ENCODE assay signal across 8 cellular contexts in the genomic region with DNA sequence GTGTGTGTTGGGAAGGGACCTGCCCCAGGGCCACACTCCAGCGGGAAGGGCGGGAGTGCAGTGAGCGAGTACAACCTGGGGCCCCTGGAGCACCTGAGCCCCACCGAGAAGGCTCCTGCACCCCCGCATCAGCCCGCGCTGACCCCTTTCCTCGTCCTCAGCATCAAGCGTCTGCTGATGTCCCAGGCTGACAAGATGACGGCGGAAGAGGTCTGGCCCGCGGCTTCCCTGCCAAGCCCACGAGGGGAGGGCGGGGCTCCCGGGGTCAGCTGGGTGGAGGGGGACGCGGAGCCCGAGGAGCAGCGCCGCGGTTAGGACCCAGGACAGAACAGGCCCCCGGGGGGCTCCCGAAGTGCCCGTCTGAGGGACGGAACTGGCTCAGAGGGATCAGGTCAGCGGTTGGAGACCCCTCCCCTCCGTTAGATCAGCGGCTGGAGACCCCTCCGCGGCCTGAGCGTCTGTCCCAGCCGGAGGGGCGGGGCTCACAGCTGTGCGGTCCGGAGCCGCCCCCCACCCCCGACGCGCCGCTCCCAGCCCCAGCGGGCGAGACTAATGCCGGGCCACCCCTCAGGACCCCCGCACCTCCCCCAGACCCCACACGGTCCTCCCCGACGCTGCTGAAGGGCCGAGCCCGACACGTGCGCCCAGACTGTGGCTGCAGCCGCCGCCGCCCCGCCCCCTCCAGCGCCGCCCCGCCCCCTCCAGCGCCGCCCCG. TPM values are rescaled to one million over a fixed set of nuclear protein-coding genes. Genes with fewer than 3 reads are reported as not detected.
DNase-seq lines count a peak whose midpoint lies in the region; ATAC-seq and TF ChIP-seq lines count a peak whose summit lies in the region.

No MANE protein-coding gene starts in this region.

- H4K20me1 ChIP-seq in Karpas-422 (ENCODE audit: insufficient read depth, low read depth, low read length) = peaks cover 6% of the 10 kb centered on the region; the same call in 1 of the 2 replicates

- no peak overlapping the region for H3K27ac Mint-ChIP-seq in glutamatergic neuron (ENCODE audit: unreplicated experiment)

- intact Hi-C loops in posterior vena cava (cut with DNase I) = no loop called here

- peaks cover 32% of the 10 kb centered on the region for H3K4me1 ChIP-seq in Karpas-422 (ENCODE audit: low read length)

- no peaks in the 10 kb centered on the region for H3K36me3 ChIP-seq in Karpas-422 (ENCODE audit: insufficient read depth, low read length)

- peaks cover 4% of the 10 kb centered on the region for H3K9me3 Mint-ChIP-seq in glutamatergic neuron (ENCODE audit: unreplicated experiment)

- no peak for TF ChIP-seq CTCF in glutamatergic neuron (IDR thresholded peaks at IDR 0.05; ENCODE audit: partially characterized antibody, unreplicated experiment)

- H3K4me1 Mint-ChIP-seq in glutamatergic neuron (ENCODE audit: low read depth, unreplicated experiment) = peaks cover 1% of the 10 kb centered on the region

- peaks cover 12% of the 10 kb centered on the region for H3K27me3 Mint-ChIP-seq in glutamatergic neuron (ENCODE audit: unreplicated experiment)

- H3K4me3 ChIP-seq in Karpas-422 (ENCODE audit: low read length) = no peak overlapping the region

- peaks cover 5% of the 10 kb centered on the region for H3K36me3 Mint-ChIP-seq in glutamatergic neuron (ENCODE audit: unreplicated experiment)

- no peaks in the 10 kb centered on the region for H3K27me3 ChIP-seq in Karpas-422 (ENCODE audit: low read length)

- H3K9me2 ChIP-seq in Karpas-422 (replicated peaks; ENCODE audit: insufficient read depth, low read length) = no peaks in the 10 kb centered on the region

- H3K9ac ChIP-seq in Karpas-422 (ENCODE audit: low read length) = 0 out of 2 replicates have a peak overlapping the region, but pooled peaks have one; percentile 9

- peak overlapping the region; percentile 30 for H3K4me3 Mint-ChIP-seq in glutamatergic neuron (ENCODE audit: unreplicated experiment)

- ATAC-seq in HG02623 (IDR thresholded peaks at IDR 0.05; ENCODE audit: unreplicated experiment) (no peak), GM21529 (IDR thresholded peaks at IDR 0.05; ENCODE audit: unreplicated experiment) (no peak)

- DNase-seq in ELF-1 (ENCODE audit: low read depth, low spot score) (peak; percentile 70), Karpas-422 (peak; percentile 54), glutamatergic neuron (peak; percentile 77), posterior vena cava (ENCODE audit: low spot score) (peak; percentile 89), MV-4-11 (lab: John Stamatoyannopoulos, UW) (no peak)
- DNase-seq in activated effector memory CD4-positive, alpha-beta T cell treated with Interleukin-2 at 50 U/mL for 16 hours = peak; percentile 44

- no peaks in the 10 kb centered on the region for H3K9me3 ChIP-seq in Karpas-422 (ENCODE audit: low read length)

- H3K27ac ChIP-seq in Karpas-422 (ENCODE audit: low read length) = no peak overlapping the region

- no peak overlapping the region for H3K4me2 ChIP-seq in Karpas-422 (ENCODE audit: low read depth, low read length, poor library complexity, severe bottlenecking)

- no peaks in the 10 kb centered on the region for H3K79me2 ChIP-seq in Karpas-422 (ENCODE audit: low read length)

- no peak overlapping the region for H2AFZ ChIP-seq in Karpas-422 (ENCODE audit: low read length)

RNA-seq across cellular contexts. Expression of gene MYL5, which starts 6.7 kb away (rescaled TPM):
- total RNA-seq in Karpas-422 (2014; rRNA removed; shearing (Covaris generic); ENCODE audit: low replicate concordance) = 50.5 and 72.2 TPM in 2 replicates
- 13.6 TPM for total RNA-seq in glutamatergic neuron (ENCODE audit: unreplicated experiment)
- 10 to 100 TPM in 1 of 2 donors, 1 to 10 TPM in 1; 7.9 to 12.4 TPM for total RNA-seq in posterior vena cava

RNA-seq across cellular contexts. Expression of gene ATP5ME, which starts 7.0 kb away (rescaled TPM):
- 334 and 357 TPM in 2 replicates for total RNA-seq in Karpas-422 (2014; rRNA removed; shearing (Covaris generic); ENCODE audit: low replicate concordance)
- total RNA-seq in glutamatergic neuron (ENCODE audit: unreplicated experiment) (230 TPM), posterior vena cava (100 to 1,000 TPM; 180 to 237 TPM)

RNA-seq across cellular contexts. Expression of gene SLC49A3, which starts 7.9 kb away (rescaled TPM):
- not detected in 2 replicates for total RNA-seq in Karpas-422 (2014; rRNA removed; shearing (Covaris generic); ENCODE audit: low replicate concordance)
- not detected for total RNA-seq in glutamatergic neuron (ENCODE audit: unreplicated experiment)
- total RNA-seq in posterior vena cava = 10 to 100 TPM in 1 of 2 donors, 1 to 10 TPM in 1; 9.3 to 10.4 TPM

RNA-seq across cellular contexts. Expression of gene PCGF3, which starts 24.5 kb away (rescaled TPM):
- total RNA-seq in Karpas-422 (2014; rRNA removed; shearing (Covaris generic); ENCODE audit: low replicate concordance) = 18.0 and 18.7 TPM in 2 replicates
- total RNA-seq in glutamatergic neuron (ENCODE audit: unreplicated experiment) = 122 TPM
- 10 to 100 TPM; 25.6 to 35.8 TPM for total RNA-seq in posterior vena cava

RNA-seq across cellular contexts. Expression of gene PDE6B, which starts 55.7 kb away (rescaled TPM):
- not detected in 2 replicates for total RNA-seq in Karpas-422 (2014; rRNA removed; shearing (Covaris generic); ENCODE audit: low replicate concordance)
- 2.3 TPM for total RNA-seq in glutamatergic neuron (ENCODE audit: unreplicated experiment)
- 1 to 10 TPM; 1.4 to 3.7 TPM for total RNA-seq in posterior vena cava
